18 cellular contexts compared by ENCODE assay signal in genomic region chr16:80123189-80123588, GRCh38.
"Had no signal": no experiment of that assay in that cellular context is flagged by ENCODE, and none has a peak within 500 bp of the region (broad histone marks: within the 10 kb centered on the region; RNA-seq: fewer than 3 reads in every experiment).

No MANE protein-coding gene starts in this region.

- H3K36me3 Mint-ChIP-seq: activated CD8-positive, alpha-beta memory T cell treated with anti-CD3 and anti-CD28 coated beads, Interleukin-2, amount 10 ng/mL, durations not matched to agents 7 days and 5 days; activated naive CD8-positive, alpha-beta T cell treated with anti-CD3 and anti-CD28 coated beads, Interleukin-2, amount 10 ng/mL, durations not matched to agents 7 days and 5 days; naive B cell; stimulated activated memory B cell treated with anti-CD40 and anti-IgM and Interleukin-4, amounts not matched to agents 10 μg/mL and 1 μg/mL and 100 μg/mL, for 72 hours had no signal

- H3K27me3 ChIP-seq: ascending aorta, hepatocyte, transverse colon had no signal

- H3K36me3 ChIP-seq: ascending aorta, cardiac muscle cell, spleen, transverse colon had no signal

- H3K27ac Mint-ChIP-seq: activated CD8-positive, alpha-beta memory T cell treated with anti-CD3 and anti-CD28 coated beads, Interleukin-2, amount 10 ng/mL, durations not matched to agents 7 days and 5 days; activated naive CD8-positive, alpha-beta T cell treated with anti-CD3 and anti-CD28 coated beads, Interleukin-2, amount 10 ng/mL, durations not matched to agents 7 days and 5 days; naive B cell; progenitor cell of endocrine pancreas; stimulated activated memory B cell treated with anti-CD40 and anti-IgM and Interleukin-4, amounts not matched to agents 10 μg/mL and 1 μg/mL and 100 μg/mL, for 72 hours had no signal

- H3K79me2 ChIP-seq: hepatocyte had no signal

- ATAC-seq: activated CD4-positive, CD25-positive, alpha-beta regulatory T cell treated with anti-CD3 and anti-CD28 coated beads, Interleukin-2, amount 50 U/mL, for 24 hours; activated CD8-positive, alpha-beta memory T cell treated with anti-CD3 and anti-CD28 coated beads, Interleukin-2, amount 10 ng/mL, durations not matched to agents 7 days and 5 days; stimulated activated memory B cell treated with anti-CD40 and anti-IgM and Interleukin-4, amounts not matched to agents 10 μg/mL and 1 μg/mL and 100 μg/mL, for 72 hours had no signal

- H3K4me3 Mint-ChIP-seq: activated CD8-positive, alpha-beta memory T cell treated with anti-CD3 and anti-CD28 coated beads, Interleukin-2, amount 10 ng/mL, durations not matched to agents 7 days and 5 days; activated naive CD8-positive, alpha-beta T cell treated with anti-CD3 and anti-CD28 coated beads, Interleukin-2, amount 10 ng/mL, durations not matched to agents 7 days and 5 days; naive B cell; stimulated activated memory B cell treated with anti-CD40 and anti-IgM and Interleukin-4, amounts not matched to agents 10 μg/mL and 1 μg/mL and 100 μg/mL, for 72 hours had no signal

- H3K9me3 Mint-ChIP-seq: activated naive CD8-positive, alpha-beta T cell treated with anti-CD3 and anti-CD28 coated beads, Interleukin-2, amount 10 ng/mL, durations not matched to agents 7 days and 5 days; stimulated activated memory B cell treated with anti-CD40 and anti-IgM and Interleukin-4, amounts not matched to agents 10 μg/mL and 1 μg/mL and 100 μg/mL, for 72 hours had no signal

- DNase-seq: activated CD4-positive, alpha-beta T cell treated with anti-CD3 and anti-CD28 coated beads, Interleukin-2, amount 50 U/mL, for 48 hours; activated CD8-positive, alpha-beta memory T cell treated with anti-CD3 and anti-CD28 coated beads, Interleukin-2, amount 10 ng/mL, durations not matched to agents 7 days and 5 days; activated naive CD8-positive, alpha-beta T cell treated with anti-CD3 and anti-CD28 coated beads, Interleukin-2, amount 10 ng/mL, durations not matched to agents 7 days and 5 days; activated T-cell treated with anti-CD3 and anti-CD28 coated beads, Interleukin-2, amount 50 U/mL, for 48 hours; naive B cell; occipital lobe; right cardiac atrium; spleen; stimulated activated CD4-positive, alpha-beta T cell treated with anti-CD3 and anti-CD28 coated beads, Interleukin-1b, Interleukin-23, amount 100 ng/mL, for 48 hours; SW 1271; transverse colon had no signal

- H3K27me3 Mint-ChIP-seq: stimulated activated memory B cell treated with anti-CD40 and anti-IgM and Interleukin-4, amounts not matched to agents 10 μg/mL and 1 μg/mL and 100 μg/mL, for 72 hours had no signal

- H3K4me1 Mint-ChIP-seq: activated CD8-positive, alpha-beta memory T cell treated with anti-CD3 and anti-CD28 coated beads, Interleukin-2, amount 10 ng/mL, durations not matched to agents 7 days and 5 days; activated naive CD8-positive, alpha-beta T cell treated with anti-CD3 and anti-CD28 coated beads, Interleukin-2, amount 10 ng/mL, durations not matched to agents 7 days and 5 days; naive B cell; stimulated activated memory B cell treated with anti-CD40 and anti-IgM and Interleukin-4, amounts not matched to agents 10 μg/mL and 1 μg/mL and 100 μg/mL, for 72 hours had no signal

- H3K27ac ChIP-seq: ascending aorta, cardiac muscle cell, hepatocyte, spleen had no signal

- H3K4me3 ChIP-seq: ascending aorta, cardiac muscle cell, hepatocyte, lung, spleen, transverse colon had no signal

- H3K4me1 ChIP-seq: ascending aorta, spleen, transverse colon had no signal
